Comparison of ENCODE assay signal across 1 cellular context in genomic region chr4:2352171-2352570, GRCh38.
TF ChIP-seq lines count a peak whose summit lies in the region.

No MANE protein-coding gene starts in this region.

TF ChIP-seq in H1, 55 proteins besides CTCF, POLR2A, EP300 and RAD21:
- TF ChIP-seq KDM4A (IDR thresholded peaks at IDR 0.05; ENCODE audit: low read depth, low read length, severe bottlenecking) (no peak), RXRA (IDR thresholded peaks at IDR 0.05; ENCODE audit: insufficient read depth, low read depth, low read length) (no peak), CBX8 (IDR thresholded peaks at IDR 0.05; ENCODE audit: borderline replicate concordance, low read depth, low read length) (no peak), SRF (IDR thresholded peaks at IDR 0.05; ENCODE audit: low read depth, low read length) (no peak), E2F6 (IDR thresholded peaks at IDR 0.05) (no peak), SUZ12 (IDR thresholded peaks at IDR 0.05; ENCODE audit: low read length) (no peak), USF2 (IDR thresholded peaks at IDR 0.05; ENCODE audit: low read length) (no peak), BCL11A (IDR thresholded peaks at IDR 0.05; ENCODE audit: low read depth in 2 of 2, low read length in 2 of 2) (no peak), EZH2 (IDR thresholded peaks at IDR 0.05; ENCODE audit: low read depth, low read length, severe bottlenecking) (no peak), CTBP2 (IDR thresholded peaks at IDR 0.05; ENCODE audit: borderline replicate concordance, insufficient read depth, insufficient read length, low read length) (no peak), PHF8 (conservative IDR thresholded peaks at IDR 0.05; ENCODE audit: low read depth, low read length) (no peak), SP2 (IDR thresholded peaks at IDR 0.05; ENCODE audit: low read length) (no peak), JUN (IDR thresholded peaks at IDR 0.05; ENCODE audit: low read depth, low read length) (no peak), KDM5A (IDR thresholded peaks at IDR 0.05; ENCODE audit: low read length) (no peak), JUND (IDR thresholded peaks at IDR 0.05; ENCODE audit: low read length) (no peak), ZNF274 (IDR thresholded peaks at IDR 0.05; ENCODE audit: borderline replicate concordance, extremely low read depth, low read length) (no peak), SIN3A (conservative IDR thresholded peaks at IDR 0.05 in 1 of 2, IDR thresholded peaks at IDR 0.05 in 1 of 2; ENCODE audit: low read depth in 1 of 2, low read length in 2 of 2) (no peak), BRCA1 (IDR thresholded peaks at IDR 0.05; ENCODE audit: low read depth, low read length) (no peak), MAX (IDR thresholded peaks at IDR 0.05) (no peak)
TF ChIP-seq in H1: peak in this region for 0.
